In the genomic region with DNA sequence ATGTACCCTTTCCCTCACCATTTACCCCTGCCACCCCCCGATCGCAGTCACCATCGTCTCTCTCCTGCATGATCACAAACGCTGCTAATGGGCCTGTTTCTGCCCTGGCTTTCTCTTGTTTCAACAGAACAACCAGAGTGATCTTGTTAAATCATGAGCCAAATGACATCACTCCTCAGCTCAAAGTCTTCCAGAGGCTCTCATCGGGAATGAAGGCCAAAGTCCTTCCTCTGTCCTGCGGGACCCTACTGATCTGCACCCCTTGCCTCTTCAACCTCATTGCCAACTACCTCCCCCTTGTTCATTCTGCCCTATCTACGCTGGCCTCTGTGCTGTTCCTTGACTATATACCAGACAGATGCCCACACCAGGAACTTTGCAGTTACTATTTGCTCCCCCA, we compare ENCODE assay signal across 19 cellular contexts. TPM values are rescaled to one million over a fixed set of nuclear protein-coding genes. Genes with fewer than 3 reads are reported as not detected.
DNase-seq lines count a peak whose midpoint lies in the region; ATAC-seq and TF ChIP-seq lines count a peak whose summit lies in the region.
"Had no signal": no experiment of that assay in that cellular context is flagged by ENCODE, and none has a peak within 500 bp of the region (broad histone marks: within the 10 kb centered on the region; RNA-seq: fewer than 3 reads in every experiment).

No MANE protein-coding gene starts in this region.

- no peak overlapping the region for H3K27ac ChIP-seq in tibial nerve
- H3K27ac ChIP-seq: C4-2B had no signal

- peaks cover 0 to 5% (median 0%) of the 10 kb centered on the region in 4 donors for H3K4me1 ChIP-seq in tibial nerve

- no peak for TF ChIP-seq POLR2A in tibial nerve (IDR thresholded peaks at IDR 0.05)

- no peaks in the 10 kb centered on the region for H3K36me3 Mint-ChIP-seq in nephron (ENCODE audit: low read depth)

- intact Hi-C loops in Right ventricle myocardium superior (cut with DNase I) (no loop called here), cardiac septum (cut with DNase I) (no loop called here), left ventricle myocardium superior (cut with micrococcal nuclease) (no loop called here)

- TF ChIP-seq EP300 in tibial nerve (IDR thresholded peaks at IDR 0.05): no peak

- no peak for TF ChIP-seq CTCF in nephron (IDR thresholded peaks at IDR 0.05; ENCODE audit: unreplicated experiment in 3 of 3)
- no peak for TF ChIP-seq CTCF in tibial nerve (IDR thresholded peaks at IDR 0.05)

- H3K4me3 ChIP-seq in tibial nerve: no peak overlapping the region

- no peak overlapping the region for H3K4me3 Mint-ChIP-seq in nephron
- H3K4me3 Mint-ChIP-seq: CD8-positive, alpha-beta memory T cell; H9; HFFc6 had no signal

- H3K27me3 ChIP-seq in tibial nerve: no peaks in the 10 kb centered on the region

- DNase-seq in Right ventricle myocardium superior (no peak), cardiac septum (ENCODE audit: low spot score) (no peak), left ventricle myocardium superior (no peak), A172 (ENCODE audit: low spot score) (no peak), tibial nerve (ENCODE audit: low spot score in 2 of 2) (no peak), NAMALWA (ENCODE audit: low spot score) (no peak)
- no peak for DNase-seq in NK-92 treated with Interleukin-12 subunit alpha and Interleukin-12 subunit beta, amount 100 ng/mL, for 24 hours (lab: John Stamatoyannopoulos, UW)
- DNase-seq: CD8-positive, alpha-beta memory T cell; GDM1; H9; HFFc6; Kasumi-1; NCI-H1417; NCI-H1694 treated with DMSO at 0.1 percent for 48 hours; NCI-H2081 treated with DMSO at 0.1 percent for 48 hours; NCI-H524 treated with DMSO at 0.1 percent for 48 hours; OCI-M1 had no signal

- H3K4me1 Mint-ChIP-seq in nephron: peaks cover 28% of the 10 kb centered on the region

- ATAC-seq in Right ventricle myocardium superior (ENCODE audit: poor library complexity) (peak; percentile 62), left ventricle myocardium superior (peak; percentile 68)

- peak overlapping the region; percentile 2 to 70 (median 22) for H3K27ac Mint-ChIP-seq in nephron
- H3K27ac Mint-ChIP-seq: H9, HFFc6 had no signal

- H3K9me3 ChIP-seq in tibial nerve: peaks cover 0 to 21% (median 0%) of the 10 kb centered on the region in 4 donors

- H3K9me3 Mint-ChIP-seq in nephron: no peaks in the 10 kb centered on the region
- H3K9me3 Mint-ChIP-seq: H9, HFFc6 had no signal

- WGBS in tibial nerve, 2 donors: 81% methylated on average over 7 of the region's 7 CpGs

- H3K27me3 Mint-ChIP-seq in nephron (ENCODE audit: low read depth): no peaks in the 10 kb centered on the region

- no peaks in the 10 kb centered on the region for H3K36me3 ChIP-seq in tibial nerve

RNA-seq across cellular contexts. Expression of gene PTGFRN, which starts 39.4 kb away (rescaled TPM):
- total RNA-seq in Right ventricle myocardium superior: 81.5 TPM
- 216 TPM for total RNA-seq in cardiac septum
- total RNA-seq in left ventricle myocardium superior: 99.6 TPM
- 44.5 and 55.4 TPM in 2 replicates for total RNA-seq in A172 (2014; rRNA removed; shearing (Covaris generic))
- total RNA-seq in tibial nerve: 10 to 100 TPM; 10.2 to 19.0 (median 14.7) TPM
